Comparison of ENCODE assay signal across 8 cellular contexts in the genomic region with DNA sequence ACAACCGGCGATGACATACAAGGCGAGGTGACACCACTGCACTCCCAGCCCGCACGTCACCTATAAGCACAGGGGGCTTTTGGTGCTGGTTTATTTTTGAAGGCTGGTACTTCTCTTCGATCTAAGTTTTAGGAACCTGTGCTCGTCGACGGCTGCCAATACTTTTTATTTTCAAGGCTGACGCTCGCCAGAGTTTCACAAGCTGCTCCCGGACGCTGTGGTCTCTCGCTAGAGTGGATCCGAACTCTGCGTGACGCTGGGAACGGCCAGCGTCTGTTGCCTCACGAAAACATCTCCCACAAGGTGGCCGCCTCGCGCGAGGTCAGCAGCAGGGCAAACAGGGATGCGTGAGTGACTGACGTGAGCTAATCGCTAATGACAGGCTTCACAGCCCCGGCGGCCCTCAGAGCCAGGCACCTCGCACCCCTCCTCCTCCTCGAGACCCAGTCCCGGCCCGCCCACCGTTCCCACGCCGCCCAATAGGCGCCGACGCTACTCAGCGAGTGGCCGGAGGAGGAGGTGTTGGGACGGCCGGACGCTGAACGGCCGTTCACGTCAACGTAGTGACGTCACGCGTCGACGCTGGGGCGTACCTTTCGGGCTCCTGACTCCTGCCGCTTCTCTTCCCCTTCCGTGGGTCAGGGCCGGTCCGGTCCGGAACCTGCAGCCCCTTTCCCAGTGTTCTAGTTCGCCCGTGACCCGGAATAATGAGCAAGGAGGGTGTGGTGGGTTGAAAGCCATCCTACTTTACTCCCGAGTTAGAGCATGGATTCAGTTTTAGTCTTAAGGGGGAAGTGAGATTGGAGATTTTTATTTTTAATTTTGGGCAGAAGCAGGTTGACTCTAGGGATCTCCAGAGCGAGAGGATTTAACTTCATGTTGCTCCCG. TPM values are rescaled to one million over a fixed set of nuclear protein-coding genes. Genes with fewer than 3 reads are reported as not detected.
DNase-seq lines count a peak whose midpoint lies in the region; ATAC-seq and TF ChIP-seq lines count a peak whose summit lies in the region.

A gene (plus strand): TSS at position 621 of the 888 bp plus-strand sequence. CDS start 15,351 bp downstream, outside the sequence.

- H3K27me3 ChIP-seq in SK-N-SH (ENCODE audit: insufficient read depth) (no peaks in the 10 kb centered on the region), gastroesophageal sphincter (no peaks in the 10 kb centered on the region), neutrophil (peaks cover 37% of the 10 kb centered on the region)

- H3K36me3 ChIP-seq in SK-N-SH (replicated peaks in 1 of 2; ENCODE audit: control insufficient read depth in 1 of 2, insufficient read depth in 2 of 2, low read length in 1 of 2) = no peaks in the 10 kb centered on the region
- no peaks in the 10 kb centered on the region for H3K36me3 ChIP-seq in gastroesophageal sphincter
- no peaks in the 10 kb centered on the region for H3K36me3 ChIP-seq in neutrophil

- TF ChIP-seq EP300 in SK-N-SH (IDR thresholded peaks at IDR 0.05; ENCODE audit: borderline replicate concordance in 1 of 2, low read depth in 1 of 2, low read length in 1 of 2) (no peak), gastroesophageal sphincter (IDR thresholded peaks at IDR 0.05) (no peak)

- H4K20me1 ChIP-seq in SK-N-SH (ENCODE audit: insufficient read depth) = no peaks in the 10 kb centered on the region

- H3F3A ChIP-seq in SK-N-SH (replicated peaks; ENCODE audit: insufficient read depth) = peaks cover 7% of the 10 kb centered on the region

- H3K9me3 ChIP-seq in SK-N-SH = no peaks in the 10 kb centered on the region
- no peaks in the 10 kb centered on the region for H3K9me3 ChIP-seq in gastroesophageal sphincter
- H3K9me3 ChIP-seq in neutrophil = no peaks in the 10 kb centered on the region

- H2AFZ ChIP-seq in SK-N-SH (ENCODE audit: low read depth) = peak within 1 kb of the TSS; percentile 94

- H3K4me3 ChIP-seq in SK-N-SH (ENCODE audit: low read depth in 2 of 2, low read length in 1 of 2) = peak within 1 kb of the TSS; percentile 83 to 92
- H3K4me3 ChIP-seq in gastroesophageal sphincter = peak within 1 kb of the TSS; percentile 67 to 69
- peak within 1 kb of the TSS; percentile 80 to 82 for H3K4me3 ChIP-seq in neutrophil (ENCODE audit: low read depth in 1 of 2, low read length in 1 of 2)

- TF ChIP-seq CTCF in SK-N-SH (IDR thresholded peaks at IDR 0.05) (no peak), gastroesophageal sphincter (IDR thresholded peaks at IDR 0.05) (peak in 1 of 4 experiments; percentile 32), neutrophil (IDR thresholded peaks at IDR 0.05) (peak; percentile 56)

- POLR2A ChIA-PET in SK-N-SH (lab: Yijun Ruan, JAX) = interaction anchor here (0.8 kb wide), 1 partner anchor 699 kb away, joined by 3 read pairs; no protein-coding TSS in a partner anchor

- H3K4me1 ChIP-seq in SK-N-SH (ENCODE audit: control insufficient read depth in 1 of 2, insufficient read depth in 2 of 2, low read depth in 1 of 2, low read length in 1 of 2) (peaks cover 3 to 7% of the 10 kb centered on the region in 2 experiments; a peak in 2 of 4 replicates), gastroesophageal sphincter (peaks cover 0 to 35% (median 6%) of the 10 kb centered on the region in 3 donors), neutrophil (ENCODE audit: control insufficient read depth in 1 of 2, insufficient read depth in 1 of 2, low read depth in 1 of 2, low read length in 1 of 2) (peaks cover 31 to 32% of the 10 kb centered on the region in 2 experiments)

- peak within 1 kb of the TSS; percentile 82 for H3K4me2 ChIP-seq in SK-N-SH

- H3K27ac ChIP-seq in SK-N-SH (ENCODE audit: low read depth in 2 of 2, low read length in 1 of 2) (peak within 1 kb of the TSS; percentile 94 to 97), gastroesophageal sphincter (peak within 1 kb of the TSS; percentile 83 to 96 (median 93)), neutrophil (peak within 1 kb of the TSS; percentile 96), substantia nigra (ENCODE audit: low read depth, low read length, poor library complexity, severe bottlenecking) (peak within 1 kb of the TSS; percentile 81)

- ATAC-seq in HG02571 (IDR thresholded peaks at IDR 0.05; ENCODE audit: unreplicated experiment) (peak; percentile 90), gastroesophageal sphincter (peak; percentile 99)

- CTCF ChIA-PET in SK-N-SH (lab: Yijun Ruan, JAX) = interaction anchor here (0.6 to 2.2 kb wide), 18 partner anchors 12 to 430 kb away, joined by 3 to 7 read pairs (median 4); a partner anchor contains a TSS

- 0 out of 2 replicates have a peak, but pooled peaks have one; percentile 4 for TF ChIP-seq RAD21 in SK-N-SH (IDR thresholded peaks at IDR 0.05; ENCODE audit: low read length)

- DNase-seq in GM04504 (ENCODE audit: low read depth) (peak; percentile 95), NCI-H1048 (lab: John Stamatoyannopoulos, UW) (peak; percentile 97), SK-N-SH (peak; percentile 93), substantia nigra (lab: John Stamatoyannopoulos, UW) (peak; percentile 70 to 99 (median 96))
- DNase-seq in activated naive CD4-positive, alpha-beta T cell treated with anti-CD3 and anti-CD28 coated beads, Interleukin-2, amount 50 U/mL, for 16 hours = peak; percentile 82

- 1% methylated on average over 39 of the region's 66 CpGs for WGBS in SK-N-SH (ENCODE audit: low lambda C conversion rate)
- WGBS in gastroesophageal sphincter (ENCODE audit: low coverage in 1 of 2), 2 donors = 0 to 1% methylated on average over 17 to 19 of the region's 66 CpGs

- TF ChIP-seq POLR2A in gastroesophageal sphincter (IDR thresholded peaks at IDR 0.05) = peak; percentile 86 to 87

- H3K79me2 ChIP-seq in SK-N-SH (ENCODE audit: insufficient read depth) = peaks cover 48% of the 10 kb centered on the region

- H3K9me2 ChIP-seq in SK-N-SH = no peaks in the 10 kb centered on the region

- peak within 1 kb of the TSS; percentile 98 for H3K9ac ChIP-seq in SK-N-SH

TF ChIP-seq in SK-N-SH, 30 proteins besides CTCF, POLR2A, EP300 and RAD21:
- peak; percentile 99 for TF ChIP-seq POLR2AphosphoS5 (IDR thresholded peaks at IDR 0.05; ENCODE audit: low read depth, low read length)
- TF ChIP-seq MXI1 (IDR thresholded peaks at IDR 0.05; ENCODE audit: low read depth, low read length) = peak; percentile 57; the same call in 1 of the 2 replicates
- TF ChIP-seq, protein P1, sequence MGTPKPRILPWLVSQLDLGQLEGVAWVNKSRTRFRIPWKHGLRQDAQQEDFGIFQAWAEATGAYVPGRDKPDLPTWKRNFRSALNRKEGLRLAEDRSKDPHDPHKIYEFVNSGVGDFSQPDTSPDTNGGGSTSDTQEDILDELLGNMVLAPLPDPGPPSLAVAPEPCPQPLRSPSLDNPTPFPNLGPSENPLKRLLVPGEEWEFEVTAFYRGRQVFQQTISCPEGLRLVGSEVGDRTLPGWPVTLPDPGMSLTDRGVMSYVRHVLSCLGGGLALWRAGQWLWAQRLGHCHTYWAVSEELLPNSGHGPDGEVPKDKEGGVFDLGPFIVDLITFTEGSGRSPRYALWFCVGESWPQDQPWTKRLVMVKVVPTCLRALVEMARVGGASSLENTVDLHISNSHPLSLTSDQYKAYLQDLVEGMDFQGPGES (IDR thresholded peaks at IDR 0.05; ENCODE audit: low read depth, low read length) = peak; percentile 13; the same call in 1 of the 2 replicates
- TF ChIP-seq FOSL2 (IDR thresholded peaks at IDR 0.05; ENCODE audit: borderline replicate concordance, low read depth) = peak; percentile 13; the same call in 1 of the 2 replicates
- peak; percentile 86 for TF ChIP-seq TAF1 (IDR thresholded peaks at IDR 0.05; ENCODE audit: borderline replicate concordance, low read depth, low read length)
- TF ChIP-seq YY1 (IDR thresholded peaks at IDR 0.05; ENCODE audit: low read depth) = peak; percentile 61; the same call in 1 of the 2 replicates
- TF ChIP-seq ELF1 (IDR thresholded peaks at IDR 0.05) = peak; percentile 64
- no peak for TF ChIP-seq SMC3 (IDR thresholded peaks at IDR 0.05; ENCODE audit: low read depth, low read length)
- TF ChIP-seq RFX5 (IDR thresholded peaks at IDR 0.05; ENCODE audit: low read length) = peak; percentile 56; the same call in 1 of the 2 replicates
- TF ChIP-seq GABPA (IDR thresholded peaks at IDR 0.05; ENCODE audit: low read depth) = peak; percentile 73
- TF ChIP-seq MEF2A (IDR thresholded peaks at IDR 0.05; ENCODE audit: borderline replicate concordance, low read depth) = no peak
- TF ChIP-seq, protein P2, sequence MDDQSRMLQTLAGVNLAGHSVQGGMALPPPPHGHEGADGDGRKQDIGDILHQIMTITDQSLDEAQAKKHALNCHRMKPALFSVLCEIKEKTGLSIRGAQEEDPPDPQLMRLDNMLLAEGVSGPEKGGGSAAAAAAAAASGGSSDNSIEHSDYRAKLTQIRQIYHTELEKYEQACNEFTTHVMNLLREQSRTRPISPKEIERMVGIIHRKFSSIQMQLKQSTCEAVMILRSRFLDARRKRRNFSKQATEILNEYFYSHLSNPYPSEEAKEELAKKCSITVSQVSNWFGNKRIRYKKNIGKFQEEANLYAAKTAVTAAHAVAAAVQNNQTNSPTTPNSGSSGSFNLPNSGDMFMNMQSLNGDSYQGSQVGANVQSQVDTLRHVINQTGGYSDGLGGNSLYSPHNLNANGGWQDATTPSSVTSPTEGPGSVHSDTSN (IDR thresholded peaks at IDR 0.05) = peak; percentile 77
- no peak for TF ChIP-seq RXRA (IDR thresholded peaks at IDR 0.05; ENCODE audit: borderline replicate concordance, low read depth)
- TF ChIP-seq NFIC (IDR thresholded peaks at IDR 0.05; ENCODE audit: borderline replicate concordance) = no peak
- TF ChIP-seq SIN3A (IDR thresholded peaks at IDR 0.05; ENCODE audit: borderline replicate concordance, low read depth, low read length) = peak; percentile 10; the same call in 1 of the 2 replicates
- no peak for TF ChIP-seq TEAD4 (IDR thresholded peaks at IDR 0.05; ENCODE audit: borderline replicate concordance, insufficient read depth)
- TF ChIP-seq CHD2 (IDR thresholded peaks at IDR 0.05; ENCODE audit: low read length, partially characterized antibody) = peak; percentile 74

RNA-seq across cellular contexts. Expression of the gene that starts here (rescaled TPM):
- 11.8 and 17.9 TPM in 2 replicates for polyA plus RNA-seq in SK-N-SH (2012; rRNA removed)
- 21.8 and 22.7 TPM in 2 replicates for polyA plus RNA-seq in SK-N-SH (2012; cell fraction: cytosol; rRNA removed)
- polyA plus RNA-seq in SK-N-SH (2012; cell fraction: nucleus; rRNA removed) = 4.3 and 11.1 TPM in 2 replicates
- 10 to 100 TPM; 16.6 to 26.0 (median 22.6) TPM for total RNA-seq in gastroesophageal sphincter

Comparison
In these comparisons a context has a peak if more than half of its experiments do, and no peak if none do; other contexts are left out.
1. Peak in every context shown above with its lines: DNase-seq, ATAC-seq, H3K4me3 ChIP-seq and H3K27ac ChIP-seq.